Comparison of ENCODE assay signal across 9 cellular contexts in the genomic region with DNA sequence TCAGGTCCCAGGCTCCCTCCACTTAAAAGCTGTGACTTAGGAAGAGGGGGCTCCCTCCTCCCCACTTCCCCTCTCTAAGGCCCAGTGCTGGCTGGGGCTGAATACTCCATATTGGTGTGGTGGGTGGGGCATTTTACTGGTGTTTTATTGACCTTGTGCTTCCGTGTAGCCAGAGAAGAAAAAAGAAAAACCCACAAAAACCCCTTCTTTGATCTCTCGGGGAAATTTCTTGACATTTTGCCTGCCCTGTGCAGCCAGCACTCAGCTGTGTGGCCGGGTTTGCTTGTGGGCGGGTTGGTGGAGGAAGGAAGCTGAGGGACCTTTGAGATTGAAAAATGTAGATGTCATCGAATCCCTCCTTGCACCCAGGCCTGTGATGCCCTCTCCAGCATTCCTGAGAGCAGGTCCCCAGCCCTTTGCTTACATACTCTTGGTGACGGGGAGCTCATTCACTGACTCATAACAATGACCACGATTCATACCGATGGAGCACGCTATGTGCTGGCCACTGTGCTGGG. TPM values are rescaled to one million over a fixed set of nuclear protein-coding genes. Genes with fewer than 3 reads are reported as not detected.
DNase-seq lines count a peak whose midpoint lies in the region; ATAC-seq and TF ChIP-seq lines count a peak whose summit lies in the region.
"Had no signal": no experiment of that assay in that cellular context is flagged by ENCODE, and none has a peak within 500 bp of the region (broad histone marks: within the 10 kb centered on the region; RNA-seq: fewer than 3 reads in every experiment).

No MANE protein-coding gene starts in this region.

- H2BK120ac ChIP-seq in H9 (ENCODE audit: low read depth, low read length, poor library complexity, severe bottlenecking), result no peak overlapping the region

- DNase-seq in GM13976 (ENCODE audit: low spot score) (peak; percentile 85), NCI-H446 treated with DMSO at 0.1 percent for 48 hours (lab: John Stamatoyannopoulos, UW) (no peak), globus pallidus (ENCODE audit: low spot score) (no peak), H9 (no peak)
- DNase-seq in activated CD8-positive, alpha-beta T cell treated with anti-CD3 and anti-CD28 coated beads for 36 hours, result peak; percentile 88
- DNase-seq in naive thymus-derived CD4-positive, alpha-beta T cell, result peak in 5 of 9 donors; percentile 10 to 69 (median 25)
- DNase-seq: DMS79 had no signal

- intact Hi-C loops in activated CD8-positive, alpha-beta T cell treated with anti-CD3 and anti-CD28 coated beads for 36 hours (cut with micrococcal nuclease), result no loop called here
- intact Hi-C loops in naive thymus-derived CD4-positive, alpha-beta T cell (cut with micrococcal nuclease), result loop anchor here (2.0 kb wide), 2 partner anchors 25 to 69 kb away; a partner anchor contains a TSS

- no peak overlapping the region for H2BK20ac ChIP-seq in H9 (ENCODE audit: low read depth, low read length, poor library complexity, severe bottlenecking)

- H3K23me2 ChIP-seq in H9 (ENCODE audit: insufficient read length, low read depth, low read length, poor library complexity, severe bottlenecking), result no peaks in the 10 kb centered on the region

- H3T11ph ChIP-seq in H9 (ENCODE audit: low read length), result no peak overlapping the region

- H3K4me3 ChIP-seq in naive thymus-derived CD4-positive, alpha-beta T cell (ENCODE audit: low read length), result peak overlapping the region; percentile 52

- no peaks in the 10 kb centered on the region for H4K20me1 ChIP-seq in H9 (ENCODE audit: control insufficient read depth, insufficient read depth, insufficient read length)

- H3K14ac ChIP-seq in H9 (ENCODE audit: insufficient read depth, low read length), result no peak overlapping the region

- peak overlapping the region; percentile 25 for H3K4me3 Mint-ChIP-seq in activated CD8-positive, alpha-beta T cell treated with anti-CD3 and anti-CD28 coated beads for 36 hours
- H3K4me3 Mint-ChIP-seq in naive thymus-derived CD4-positive, alpha-beta T cell, result peak overlapping the region; percentile 46 to 78 (median 70)
- no peak overlapping the region for H3K4me3 Mint-ChIP-seq in H9

- in situ Hi-C loops in GM13976 (cut with MboI; ENCODE audit: low sequenced_read_pairs, unreplicated experiment), result no loop called here

- no peak overlapping the region for H4K8ac ChIP-seq in H9 (replicated peaks; ENCODE audit: insufficient read length, low read depth, low read length)

- POLR2A ChIA-PET in activated CD8-positive, alpha-beta T cell treated with anti-CD3 and anti-CD28 coated beads for 36 hours (lab: Charles Lee), result interaction anchor here (0.6 to 2.9 kb wide), 8 partner anchors 8 to 571 kb away, joined by 3 to 27 read pairs (median 3); a partner anchor contains a TSS
- POLR2A ChIA-PET in naive thymus-derived CD4-positive, alpha-beta T cell (lab: Charles Lee), result interaction anchor here (1.2 kb wide), 1 partner anchor 9 kb away, joined by 3 read pairs; no protein-coding TSS in a partner anchor

- H3K4me1 ChIP-seq in naive thymus-derived CD4-positive, alpha-beta T cell (ENCODE audit: control insufficient read depth in 2 of 2, insufficient read depth in 2 of 2, low read length in 2 of 2), result peaks cover 33% of the 10 kb centered on the region in 2 donors
- H3K4me1 ChIP-seq in H9 (ENCODE audit: insufficient read depth, low read length), result no peaks in the 10 kb centered on the region

- CTCF ChIA-PET in activated CD8-positive, alpha-beta T cell treated with anti-CD3 and anti-CD28 coated beads for 36 hours (lab: Charles Lee), result interaction anchor here (0.8 to 2.5 kb wide), 5 partner anchors 9 to 37 kb away, joined by 4 to 21 read pairs (median 4); no protein-coding TSS in a partner anchor
- CTCF ChIA-PET in naive thymus-derived CD4-positive, alpha-beta T cell (lab: Charles Lee), result no interaction called here

- H3K79me2 ChIP-seq in H9 (ENCODE audit: insufficient read depth, low read length), result no peaks in the 10 kb centered on the region; the same call in 1 of the 2 replicates

- H3K36me3 ChIP-seq in naive thymus-derived CD4-positive, alpha-beta T cell (ENCODE audit: control insufficient read depth in 2 of 3, insufficient read depth in 3 of 3, low read length in 3 of 3), result no peaks in the 10 kb centered on the region

- no peak overlapping the region for H2BK15ac ChIP-seq in H9 (ENCODE audit: low read depth, low read length)

- no peak overlapping the region for H3K4ac ChIP-seq in H9 (ENCODE audit: low read depth, low read length)

- H2AK5ac ChIP-seq in H9 (ENCODE audit: insufficient read length, low read length), result no peak overlapping the region

- H3K9me3 Mint-ChIP-seq in activated CD8-positive, alpha-beta T cell treated with anti-CD3 and anti-CD28 coated beads for 36 hours, result peaks cover 21% of the 10 kb centered on the region
- H3K9me3 Mint-ChIP-seq in naive thymus-derived CD4-positive, alpha-beta T cell, result peaks cover 0 to 26% (median 7%) of the 10 kb centered on the region in 11 donors
- H3K9me3 Mint-ChIP-seq in H9, result peaks cover 2 to 5% of the 10 kb centered on the region in 2 experiments; a peak in 4 of 5 replicates

- H2BK5ac ChIP-seq in H9 (ENCODE audit: insufficient read length, low read length), result no peak overlapping the region

- no peak overlapping the region for H3K9ac ChIP-seq in H9 (ENCODE audit: extremely low read depth, insufficient read length, low read length)

- H3K79me1 ChIP-seq in H9 (ENCODE audit: insufficient read depth, low read depth, low read length, poor library complexity, severe bottlenecking), result no peaks in the 10 kb centered on the region

- H3K27me3 Mint-ChIP-seq in activated CD8-positive, alpha-beta T cell treated with anti-CD3 and anti-CD28 coated beads for 36 hours, result no peaks in the 10 kb centered on the region
- H3K27me3 Mint-ChIP-seq in naive thymus-derived CD4-positive, alpha-beta T cell, result no peaks in the 10 kb centered on the region
- H3K27me3 Mint-ChIP-seq in H9 (ENCODE audit: low read depth), result peaks cover 8% of the 10 kb centered on the region

- no peak overlapping the region for H3K23ac ChIP-seq in H9 (ENCODE audit: insufficient read length, low read depth, low read length)

- TF ChIP-seq CTCF in GM13976 (IDR thresholded peaks at IDR 0.05; ENCODE audit: borderline replicate concordance, control extremely low read depth, extremely low read depth, insufficient read depth, missing control alignments), result no peak
- TF ChIP-seq CTCF in activated CD8-positive, alpha-beta T cell treated with anti-CD3 and anti-CD28 coated beads for 36 hours (IDR thresholded peaks at IDR 0.05), result no peak
- no peak for TF ChIP-seq CTCF in H9 (conservative IDR thresholded peaks at IDR 0.05)

- no peak overlapping the region for H3K18ac ChIP-seq in H9 (ENCODE audit: insufficient read length, low read depth, low read length)

- no peak overlapping the region for H3K56ac ChIP-seq in H9 (ENCODE audit: insufficient read length, low read depth, low read length)

- no peaks in the 10 kb centered on the region for H3K27me3 ChIP-seq in naive thymus-derived CD4-positive, alpha-beta T cell (ENCODE audit: control insufficient read depth in 2 of 2, insufficient read depth in 2 of 2, low read length in 2 of 2)
- no peaks in the 10 kb centered on the region for H3K27me3 ChIP-seq in H9 (ENCODE audit: insufficient read depth, low read length)

- H3K4me2 ChIP-seq in H9 (ENCODE audit: insufficient read depth, insufficient read length, low read length), result no peak overlapping the region

- no peak overlapping the region for H2AFZ ChIP-seq in H9 (ENCODE audit: low read length)

- peaks cover 0 to 3% (median 0%) of the 10 kb centered on the region in 3 experiments for H3K9me3 ChIP-seq in naive thymus-derived CD4-positive, alpha-beta T cell (ENCODE audit: control insufficient read depth in 2 of 3, low read length in 3 of 3)
- H3K9me3 ChIP-seq in H9 (ENCODE audit: control insufficient read depth, low read depth, low read length), result no peaks in the 10 kb centered on the region

- H3K36me3 Mint-ChIP-seq in activated CD8-positive, alpha-beta T cell treated with anti-CD3 and anti-CD28 coated beads for 36 hours (ENCODE audit: low read depth), result peaks cover 7% of the 10 kb centered on the region
- peaks cover 0 to 61% (median 0%) of the 10 kb centered on the region in 5 donors for H3K36me3 Mint-ChIP-seq in naive thymus-derived CD4-positive, alpha-beta T cell
- H3K36me3 Mint-ChIP-seq in H9 (ENCODE audit: insufficient read depth in 1 of 3, low read depth in 3 of 3), result peaks cover 0 to 11% (median 9%) of the 10 kb centered on the region in 3 experiments; a peak in 5 of 7 replicates

- WGBS in H9 (ENCODE audit: extremely low coverage, insufficient read length, low lambda C conversion rate), result no CpG with 5 or more reads among the region's 9 CpGs

- peak overlapping the region; percentile 90 for H3K27ac Mint-ChIP-seq in activated CD8-positive, alpha-beta T cell treated with anti-CD3 and anti-CD28 coated beads for 36 hours
- peak overlapping the region; percentile 52 to 95 (median 89) for H3K27ac Mint-ChIP-seq in naive thymus-derived CD4-positive, alpha-beta T cell
- H3K27ac Mint-ChIP-seq in H9, result peak overlapping the region in 1 of 3 experiments; percentile 62; a peak in 1 of 7 replicates

- H4K5ac ChIP-seq in H9 (ENCODE audit: insufficient read length, low read depth, low read length), result no peak overlapping the region

- peak overlapping the region; percentile 53 for H3K27ac ChIP-seq in naive thymus-derived CD4-positive, alpha-beta T cell (ENCODE audit: low read depth, low read length)
- no peak overlapping the region for H3K27ac ChIP-seq in H9 (ENCODE audit: insufficient read length, low read depth, low read length)

- H4K91ac ChIP-seq in H9 (ENCODE audit: insufficient read length, low read depth, low read length), result no peak overlapping the region

- ATAC-seq in HG03196 (IDR thresholded peaks at IDR 0.05; ENCODE audit: unreplicated experiment) (peak; percentile 47), GM19397 (IDR thresholded peaks at IDR 0.05; ENCODE audit: unreplicated experiment) (no peak)
- peak; percentile 78 for ATAC-seq in activated CD8-positive, alpha-beta T cell treated with anti-CD3 and anti-CD28 coated beads for 36 hours
- ATAC-seq in naive thymus-derived CD4-positive, alpha-beta T cell, result peak; percentile 72

- H3K4me1 Mint-ChIP-seq in activated CD8-positive, alpha-beta T cell treated with anti-CD3 and anti-CD28 coated beads for 36 hours (ENCODE audit: low read depth), result peaks cover 37% of the 10 kb centered on the region
- peaks cover 35 to 57% (median 49%) of the 10 kb centered on the region in 7 donors for H3K4me1 Mint-ChIP-seq in naive thymus-derived CD4-positive, alpha-beta T cell
- H3K4me1 Mint-ChIP-seq in H9, result peaks cover 6 to 9% of the 10 kb centered on the region in 2 experiments; a peak in 3 of 4 replicates

- no peak overlapping the region for H2BK12ac ChIP-seq in H9 (ENCODE audit: insufficient read length, low read depth, low read length)

RNA-seq across cellular contexts. Expression of a gene that starts 24.8 kb away (rescaled TPM):
- total RNA-seq in activated CD8-positive, alpha-beta T cell treated with anti-CD3 and anti-CD28 coated beads for 36 hours, result 1 to 10 TPM; 1.5 to 1.8 TPM
- total RNA-seq in naive thymus-derived CD4-positive, alpha-beta T cell, result 10 to 100 TPM in 1 of 5 experiments, 1 to 10 TPM in 1, under 1 TPM in 1, not detected in 2; 0.56 to 29.3 (median 4.0) TPM
- polyA plus RNA-seq in naive thymus-derived CD4-positive, alpha-beta T cell, result not detected
- 2.9 and 3.2 TPM in 2 replicates for total RNA-seq in H9 (2021)

Comparison
In these comparisons a context has a peak if more than half of its experiments do, and no peak if none do; other contexts are left out.
1. DNase-seq: peak in GM13976 (single experiment), activated CD8-positive, alpha-beta T cell treated with anti-CD3 and anti-CD28 coated beads for 36 hours (single experiment) and naive thymus-derived CD4-positive, alpha-beta T cell (5 of 9); none in NCI-H446 treated with DMSO at 0.1 percent for 48 hours (single experiment), globus pallidus (single experiment) and H9 (single experiment).
2. H3K4me3 Mint-ChIP-seq: peak in activated CD8-positive, alpha-beta T cell treated with anti-CD3 and anti-CD28 coated beads for 36 hours (single experiment) and naive thymus-derived CD4-positive, alpha-beta T cell (10 of 10); none in H9 (0 of 2).